ENCODE assay signal across 1 cellular context in genomic region chr6:111417946-111418345, GRCh38.
TF ChIP-seq lines count a peak whose summit lies in the region.

No MANE protein-coding gene starts in this region.

TF ChIP-seq in IMR-90, 13 proteins besides CTCF, POLR2A, EP300 and RAD21:
- TF ChIP-seq NFE2L2 (IDR thresholded peaks at IDR 0.05; ENCODE audit: low read depth, low read length) (no peak), ELK1 (IDR thresholded peaks at IDR 0.05; ENCODE audit: borderline replicate concordance, low read depth, low read length) (no peak), RFX5 (IDR thresholded peaks at IDR 0.05; ENCODE audit: low read depth, low read length) (no peak), SMC3 (IDR thresholded peaks at IDR 0.05; ENCODE audit: low read depth, low read length) (no peak), RCOR1 (IDR thresholded peaks at IDR 0.05; ENCODE audit: insufficient replicate concordance, low read length) (no peak), CHD1 (IDR thresholded peaks at IDR 0.05; ENCODE audit: low read depth, low read length) (no peak), USF2 (IDR thresholded peaks at IDR 0.05; ENCODE audit: low read depth, low read length) (no peak), BHLHE40 (IDR thresholded peaks at IDR 0.05; ENCODE audit: low read depth, low read length) (no peak), MXI1 (IDR thresholded peaks at IDR 0.05; ENCODE audit: borderline replicate concordance, low read depth, low read length) (no peak), MAFK (IDR thresholded peaks at IDR 0.05; ENCODE audit: low read depth, low read length) (no peak), CEBPB (IDR thresholded peaks at IDR 0.05; ENCODE audit: low read depth, low read length) (no peak)
